ENCODE assay signal across 24 cellular contexts in genomic region chr17:82062984-82063368, GRCh38. TPM values are rescaled to one million over a fixed set of nuclear protein-coding genes. Genes with fewer than 3 reads are reported as not detected.
DNase-seq lines count a peak whose midpoint lies in the region; ATAC-seq, FAIRE-seq and TF ChIP-seq lines count a peak whose summit lies in the region.
"Had no signal": no experiment of that assay in that cellular context is flagged by ENCODE, and none has a peak within 500 bp of the region (broad histone marks: within the 10 kb centered on the region; RNA-seq: fewer than 3 reads in every experiment).

No MANE protein-coding gene starts in this region.

- CTCF ChIA-PET in HepG2 (lab: Yijun Ruan, JAX; ENCODE audit: low intra/inter-chr PET ratio, low total read pairs), result no interaction called here
- CTCF ChIA-PET in HEK293 (lab: Yijun Ruan, JAX), result interaction anchor here (0.8 kb wide), 1 partner anchor 32 kb away, joined by 3 read pairs; no protein-coding TSS in a partner anchor
- CTCF ChIA-PET in activated CD8-positive, alpha-beta T cell treated with anti-CD3 and anti-CD28 coated beads for 36 hours (lab: Charles Lee), result no interaction called here

- no peak for FAIRE-seq in HepG2 (lab: Jason Lieb, UNC)
- FAIRE-seq: D721Med, HTR-8/SVneo had no signal

- H3K4me2 ChIP-seq in HepG2 (ENCODE audit: low read depth, low read length), result no peak overlapping the region
- H3K4me2 ChIP-seq: GM23338, KMS-11 had no signal

- H3K9me3 ChIP-seq in HepG2 (ENCODE audit: low read length), result no peaks in the 10 kb centered on the region
- H3K9me3 ChIP-seq in right lobe of liver, result no peaks in the 10 kb centered on the region
- no peaks in the 10 kb centered on the region for H3K9me3 ChIP-seq in HEK293 (ENCODE audit: control insufficient read depth, insufficient read depth, low read depth, low read length)
- H3K9me3 ChIP-seq: BE2C had no signal

- no peaks in the 10 kb centered on the region for H3K9me3 Mint-ChIP-seq in stimulated activated effector memory CD8-positive, alpha-beta T cell treated with anti-CD3 and anti-CD28 coated beads, Interleukin-12 subunit alpha, Interleukin-12 subunit beta, amount 100 ng/mL, for 72 hours
- no peaks in the 10 kb centered on the region for H3K9me3 Mint-ChIP-seq in activated CD8-positive, alpha-beta T cell treated with anti-CD3 and anti-CD28 coated beads for 36 hours
- H3K9me3 Mint-ChIP-seq: GM23338, H9 had no signal

- no peak for TF ChIP-seq RAD21 in HepG2 (CRISPR knock-in tag; IDR thresholded peaks at IDR 0.05)

- H3K9ac ChIP-seq in HepG2 (ENCODE audit: insufficient read depth, low read depth, low read length), result no peak overlapping the region
- H3K9ac ChIP-seq: KMS-11 had no signal

- peak overlapping the region; percentile 37 for H3K27ac Mint-ChIP-seq in stimulated activated effector memory CD8-positive, alpha-beta T cell treated with anti-CD3 and anti-CD28 coated beads, Interleukin-12 subunit alpha, Interleukin-12 subunit beta, amount 100 ng/mL, for 72 hours
- H3K27ac Mint-ChIP-seq in activated CD8-positive, alpha-beta T cell treated with anti-CD3 and anti-CD28 coated beads for 36 hours, result no peak overlapping the region
- H3K27ac Mint-ChIP-seq: GM23338, H9 had no signal

- H3K4me3 ChIP-seq in HepG2 (replicated peaks in 1 of 3; ENCODE audit: insufficient read depth in 1 of 3, low read depth in 2 of 3, low read length in 3 of 3) (no peak overlapping the region), right lobe of liver (no peak overlapping the region), HEK293 (ENCODE audit: low read depth, low read length) (no peak overlapping the region)
- H3K4me3 ChIP-seq: GM23338 had no signal

- H2AFZ ChIP-seq in HepG2 (ENCODE audit: low read length), result no peak overlapping the region
- H2AFZ ChIP-seq: GM23338 had no signal

- POLR2A ChIA-PET in HepG2 (lab: Yijun Ruan, JAX) (interaction anchor here (0.6 to 1.2 kb wide), 3 partner anchors 8 to 21 kb away, joined by 3 read pairs; no protein-coding TSS in a partner anchor), HEK293 (lab: Yijun Ruan, JAX) (interaction anchor here (1.2 to 14.2 kb wide), 3 partner anchors 25 to 33 kb away, joined by 3 to 96 read pairs (median 4); partner anchors contain the start of gene DCXR)
- POLR2A ChIA-PET in activated CD8-positive, alpha-beta T cell treated with anti-CD3 and anti-CD28 coated beads for 36 hours (lab: Charles Lee), result interaction anchor here (0.6 to 7.4 kb wide), 2 partner anchors 10 to 60 kb away, joined by 3 to 98 read pairs; partner anchors contain the start of genes GPS1 and RFNG

- TF ChIP-seq CTCF in HepG2 (CRISPR knock-in tag; IDR thresholded peaks at IDR 0.05), result no peak
- TF ChIP-seq CTCF in right lobe of liver (IDR thresholded peaks at IDR 0.05), result no peak
- TF ChIP-seq CTCF in HEK293 (tag by site-specific recombination; IDR thresholded peaks at IDR 0.05), result no peak
- no peak for TF ChIP-seq CTCF in activated CD8-positive, alpha-beta T cell treated with anti-CD3 and anti-CD28 coated beads for 36 hours (IDR thresholded peaks at IDR 0.05)

- H3K27me3 ChIP-seq in HepG2 (ENCODE audit: control insufficient read depth in 1 of 2, insufficient read depth in 2 of 2, low read length in 2 of 2) (no peaks in the 10 kb centered on the region), right lobe of liver (no peaks in the 10 kb centered on the region)
- H3K27me3 ChIP-seq: BE2C had no signal

- in situ Hi-C loops in HepG2 (cut with HindIII; ENCODE audit: extremely low pct_ligation_motif_present, low pct_unique_long_range_greater_than_20kb), result no loop called here

- no peaks in the 10 kb centered on the region for H4K20me1 ChIP-seq in HepG2 (ENCODE audit: insufficient read depth, low read length)

- no peak for DNase-seq in HepG2 (ENCODE audit: low spot score)
- DNase-seq in right lobe of liver, result no peak
- DNase-seq in stimulated activated effector memory CD8-positive, alpha-beta T cell treated with anti-CD3 and anti-CD28 coated beads, Interleukin-12 subunit alpha, Interleukin-12 subunit beta, amount 100 ng/mL, for 72 hours (ENCODE audit: low spot score in 2 of 2), result no peak
- no peak for DNase-seq in activated CD8-positive, alpha-beta T cell treated with anti-CD3 and anti-CD28 coated beads for 36 hours
- DNase-seq: BE2C; CD4-positive, CD25-positive, alpha-beta regulatory T cell; H9; IMR-90; MM.1S; NCI-H1417; NCI-H1694; NCI-H2029 treated with DMSO at 0.1 percent for 48 hours; NCI-H446 treated with DMSO at 0.1 percent for 48 hours; NCI-H526; NCI-H82; NK-92 treated with Interleukin-12 subunit alpha and Interleukin-12 subunit beta, amount 100 ng/mL, for 24 hours; PC-3; SHP77 had no signal

- H3K27me3 Mint-ChIP-seq in activated CD8-positive, alpha-beta T cell treated with anti-CD3 and anti-CD28 coated beads for 36 hours, result no peaks in the 10 kb centered on the region
- H3K27me3 Mint-ChIP-seq: CD4-positive, CD25-positive, alpha-beta regulatory T cell had no signal

- intact Hi-C loops in HepG2 (cut with micrococcal nuclease; ENCODE audit: unreplicated experiment) (no loop called here), right lobe of liver (cut with DNase I) (no loop called here)
- intact Hi-C loops in activated CD8-positive, alpha-beta T cell treated with anti-CD3 and anti-CD28 coated beads for 36 hours (cut with micrococcal nuclease), result no loop called here

- peaks cover 35% of the 10 kb centered on the region for H3K4me1 ChIP-seq in HepG2 (ENCODE audit: insufficient read depth, low read length)
- peaks cover 0 to 17% (median 6%) of the 10 kb centered on the region in 4 donors for H3K4me1 ChIP-seq in right lobe of liver
- peaks cover 7% of the 10 kb centered on the region; the same call in 1 of the 2 replicates for H3K4me1 ChIP-seq in HEK293 (ENCODE audit: control insufficient read depth, insufficient read depth, low read length)
- H3K4me1 ChIP-seq: BE2C had no signal

- H3K36me3 Mint-ChIP-seq in stimulated activated effector memory CD8-positive, alpha-beta T cell treated with anti-CD3 and anti-CD28 coated beads, Interleukin-12 subunit alpha, Interleukin-12 subunit beta, amount 100 ng/mL, for 72 hours, result peaks cover 26% of the 10 kb centered on the region
- peaks cover 1% of the 10 kb centered on the region for H3K36me3 Mint-ChIP-seq in activated CD8-positive, alpha-beta T cell treated with anti-CD3 and anti-CD28 coated beads for 36 hours (ENCODE audit: low read depth)

- H3K79me2 ChIP-seq in HepG2 (ENCODE audit: insufficient read depth, low read length), result peaks cover 20% of the 10 kb centered on the region

- H3K4me3 Mint-ChIP-seq in stimulated activated effector memory CD8-positive, alpha-beta T cell treated with anti-CD3 and anti-CD28 coated beads, Interleukin-12 subunit alpha, Interleukin-12 subunit beta, amount 100 ng/mL, for 72 hours, result no peak overlapping the region
- H3K4me3 Mint-ChIP-seq in activated CD8-positive, alpha-beta T cell treated with anti-CD3 and anti-CD28 coated beads for 36 hours, result no peak overlapping the region
- H3K4me3 Mint-ChIP-seq: GM23338 had no signal

- H3K4me1 Mint-ChIP-seq in stimulated activated effector memory CD8-positive, alpha-beta T cell treated with anti-CD3 and anti-CD28 coated beads, Interleukin-12 subunit alpha, Interleukin-12 subunit beta, amount 100 ng/mL, for 72 hours, result peaks cover 15% of the 10 kb centered on the region
- H3K4me1 Mint-ChIP-seq in activated CD8-positive, alpha-beta T cell treated with anti-CD3 and anti-CD28 coated beads for 36 hours (ENCODE audit: low read depth), result peaks cover 14% of the 10 kb centered on the region

- TF ChIP-seq EP300 in HepG2 (IDR thresholded peaks at IDR 0.05; ENCODE audit: low read depth in 2 of 2, low read length in 2 of 2) (no peak), HepG2 (CRISPR knock-in tag; IDR thresholded peaks at IDR 0.05; ENCODE audit: borderline replicate concordance) (no peak)

- ATAC-seq in HepG2, result no peak
- ATAC-seq in right lobe of liver, result no peak
- no peak for ATAC-seq in stimulated activated effector memory CD8-positive, alpha-beta T cell treated with anti-CD3 and anti-CD28 coated beads, Interleukin-12 subunit alpha, Interleukin-12 subunit beta, amount 100 ng/mL, for 72 hours
- no peak for ATAC-seq in activated CD8-positive, alpha-beta T cell treated with anti-CD3 and anti-CD28 coated beads for 36 hours
- ATAC-seq in GM21717 (IDR thresholded peaks at IDR 0.05; ENCODE audit: unreplicated experiment), result no peak
- ATAC-seq: GM23338, PC-3 had no signal

- WGBS in HepG2 (ENCODE audit: low lambda C conversion rate), result 100% methylated on average over 1 of the region's 9 CpGs
- no CpG with 5 or more reads among the region's 9 CpGs for WGBS in right lobe of liver (ENCODE audit: insufficient coverage, low coverage, low lambda C conversion rate, missing lambda C conversion rate)

- TF ChIP-seq POLR2A in HepG2 (IDR thresholded peaks at IDR 0.05; ENCODE audit: insufficient read depth in 1 of 2, low read depth in 2 of 2, low read length in 2 of 2) (no peak), right lobe of liver (IDR thresholded peaks at IDR 0.05) (no peak)

- BruUV-seq in HepG2 (replicated peaks; lab: Mats Ljungman, UMichigan), result no TSS peak

- peaks cover 31 to 54% of the 10 kb centered on the region in 2 experiments for H3K36me3 ChIP-seq in HepG2 (replicated peaks in 1 of 2; ENCODE audit: control insufficient read depth in 1 of 2, insufficient read depth in 2 of 2, low read length in 2 of 2)
- H3K36me3 ChIP-seq in right lobe of liver, result peaks cover 0 to 35% (median 4%) of the 10 kb centered on the region in 4 donors
- peaks cover 3 to 67% of the 10 kb centered on the region in 2 experiments; a peak in 1 of 3 replicates for H3K36me3 ChIP-seq in HEK293 (ENCODE audit: control insufficient read depth in 2 of 2, insufficient read depth in 1 of 2, low read length in 2 of 2)

- H3K27ac ChIP-seq in HepG2 (ENCODE audit: extremely low read length, insufficient read depth, low read length) (no peak overlapping the region), right lobe of liver (no peak overlapping the region), HEK293 (ENCODE audit: extremely low read depth, low read depth, low read length) (no peak overlapping the region)
- H3K27ac ChIP-seq: KMS-11 had no signal

RNA-seq across cellular contexts. Expression of gene DUS1L, which starts 2.6 kb away (rescaled TPM):
- total RNA-seq in HepG2 (2016; rRNA removed; fragmentation: Illumina TruSeq; extraction: Trizol) (67.9 and 109 TPM in 2 replicates), right lobe of liver (100 to 1,000 TPM in 2 of 6 experiments, 10 to 100 TPM in 4; 61.8 to 115 (median 89.9) TPM)
- total RNA-seq in HepG2 (2016; cell fraction: cytosol; rRNA removed; fragmentation: Illumina TruSeq; extraction: Trizol; ENCODE audit: low read depth), result 206 and 220 TPM in 2 replicates
- 58.4 and 113 TPM in 2 replicates for total RNA-seq in HepG2 (2016; cell fraction: insoluble cytoplasmic fraction; rRNA removed; fragmentation: Illumina TruSeq; extraction: Trizol)
- total RNA-seq in HepG2 (2016; cell fraction: membrane; rRNA removed; fragmentation: Illumina TruSeq; extraction: Trizol), result 268 and 276 TPM in 2 replicates
- total RNA-seq in HepG2 (2016; cell fraction: nucleus; rRNA removed; fragmentation: Illumina TruSeq; extraction: Trizol), result 69.9 and 102 TPM in 2 replicates
- polyA plus RNA-seq in HepG2 (2011; rRNA removed), result 81.0 and 108 TPM in 2 replicates
- polyA plus RNA-seq in HepG2 (2011; cell fraction: cytosol; rRNA removed), result 64.5 and 97.7 TPM in 2 replicates
- 583 and 668 TPM in 2 replicates for polyA plus RNA-seq in HepG2 (2011; cell fraction: nucleus; rRNA removed)
- polyA plus RNA-seq in HepG2 (2012), result 82.7 and 123 TPM in 2 replicates
- polyA plus RNA-seq in HepG2 (2016; cell fraction: cytosol; fragmentation: Illumina TruSeq; extraction: Trizol; ENCODE audit: low read depth), result 353 and 384 TPM in 2 replicates
- 138 and 172 TPM in 2 replicates for polyA plus RNA-seq in HepG2 (2016; cell fraction: insoluble cytoplasmic fraction; fragmentation: Illumina TruSeq; extraction: Trizol; ENCODE audit: low read depth)
- polyA plus RNA-seq in HepG2 (2016; cell fraction: membrane; fragmentation: Illumina TruSeq; extraction: Trizol; ENCODE audit: low read depth), result 444 and 521 TPM in 2 replicates
- polyA plus RNA-seq in HepG2 (2016; cell fraction: nucleus; fragmentation: Illumina TruSeq; extraction: Trizol; ENCODE audit: insufficient read depth, low read depth), result 330 and 339 TPM in 2 replicates
- 47.0 and 79.2 TPM in 2 replicates for polyA minus RNA-seq in HepG2 (2011; rRNA and poly(A)+ RNA removed; ENCODE audit: low replicate concordance)
- 31.7 and 34.4 TPM in 2 replicates for polyA minus RNA-seq in HepG2 (2011; cell fraction: cytosol; rRNA and poly(A)+ RNA removed)
- polyA minus RNA-seq in HepG2 (2011; cell fraction: nucleus; rRNA and poly(A)+ RNA removed), result 85.7 and 87.9 TPM in 2 replicates
- 100 to 1,000 TPM; 139 to 140 TPM for total RNA-seq in activated CD8-positive, alpha-beta T cell treated with anti-CD3 and anti-CD28 coated beads for 36 hours

RNA-seq across cellular contexts. Expression of gene GPS1, which starts 11.3 kb away (rescaled TPM):
- total RNA-seq in HepG2 (2016; rRNA removed; fragmentation: Illumina TruSeq; extraction: Trizol) (106 and 124 TPM in 2 replicates), right lobe of liver (10 to 100 TPM; 46.5 to 93.5 (median 62.1) TPM)
- total RNA-seq in HepG2 (2016; cell fraction: cytosol; rRNA removed; fragmentation: Illumina TruSeq; extraction: Trizol; ENCODE audit: low read depth), result 87.3 and 88.2 TPM in 2 replicates
- total RNA-seq in HepG2 (2016; cell fraction: insoluble cytoplasmic fraction; rRNA removed; fragmentation: Illumina TruSeq; extraction: Trizol), result 99.7 and 134 TPM in 2 replicates
- total RNA-seq in HepG2 (2016; cell fraction: membrane; rRNA removed; fragmentation: Illumina TruSeq; extraction: Trizol), result 96.5 and 111 TPM in 2 replicates
- total RNA-seq in HepG2 (2016; cell fraction: nucleus; rRNA removed; fragmentation: Illumina TruSeq; extraction: Trizol), result 89.5 and 106 TPM in 2 replicates
- 128 and 161 TPM in 2 replicates for polyA plus RNA-seq in HepG2 (2011; rRNA removed)
- 107 and 157 TPM in 2 replicates for polyA plus RNA-seq in HepG2 (2011; cell fraction: cytosol; rRNA removed)
- polyA plus RNA-seq in HepG2 (2011; cell fraction: nucleus; rRNA removed), result 389 and 467 TPM in 2 replicates
- polyA plus RNA-seq in HepG2 (2012), result 102 and 120 TPM in 2 replicates
- polyA plus RNA-seq in HepG2 (2016; cell fraction: cytosol; fragmentation: Illumina TruSeq; extraction: Trizol; ENCODE audit: low read depth), result 96.5 and 102 TPM in 2 replicates
- polyA plus RNA-seq in HepG2 (2016; cell fraction: insoluble cytoplasmic fraction; fragmentation: Illumina TruSeq; extraction: Trizol; ENCODE audit: low read depth), result 120 and 146 TPM in 2 replicates
- polyA plus RNA-seq in HepG2 (2016; cell fraction: membrane; fragmentation: Illumina TruSeq; extraction: Trizol; ENCODE audit: low read depth), result 103 and 104 TPM in 2 replicates
- polyA plus RNA-seq in HepG2 (2016; cell fraction: nucleus; fragmentation: Illumina TruSeq; extraction: Trizol; ENCODE audit: insufficient read depth, low read depth), result 225 and 229 TPM in 2 replicates
- polyA minus RNA-seq in HepG2 (2011; rRNA and poly(A)+ RNA removed; ENCODE audit: low replicate concordance), result 182 and 265 TPM in 2 replicates
- polyA minus RNA-seq in HepG2 (2011; cell fraction: cytosol; rRNA and poly(A)+ RNA removed), result 76.6 and 80.3 TPM in 2 replicates
- polyA minus RNA-seq in HepG2 (2011; cell fraction: nucleus; rRNA and poly(A)+ RNA removed), result 60.2 and 61.0 TPM in 2 replicates
- total RNA-seq in activated CD8-positive, alpha-beta T cell treated with anti-CD3 and anti-CD28 coated beads for 36 hours, result 10 to 100 TPM; 82.7 to 88.6 TPM

RNA-seq across cellular contexts. Expression of gene RFNG, which starts 11.4 kb away (rescaled TPM):
- total RNA-seq in HepG2 (2016; rRNA removed; fragmentation: Illumina TruSeq; extraction: Trizol) (27.8 and 64.0 TPM in 2 replicates), right lobe of liver (10 to 100 TPM; 29.9 to 53.3 (median 43.7) TPM)
- 72.5 and 73.8 TPM in 2 replicates for total RNA-seq in HepG2 (2016; cell fraction: cytosol; rRNA removed; fragmentation: Illumina TruSeq; extraction: Trizol; ENCODE audit: low read depth)
- 23.6 and 61.0 TPM in 2 replicates for total RNA-seq in HepG2 (2016; cell fraction: insoluble cytoplasmic fraction; rRNA removed; fragmentation: Illumina TruSeq; extraction: Trizol)
- 95.0 and 98.0 TPM in 2 replicates for total RNA-seq in HepG2 (2016; cell fraction: membrane; rRNA removed; fragmentation: Illumina TruSeq; extraction: Trizol)
- 53.3 and 60.7 TPM in 2 replicates for total RNA-seq in HepG2 (2016; cell fraction: nucleus; rRNA removed; fragmentation: Illumina TruSeq; extraction: Trizol)
- 61.4 and 90.6 TPM in 2 replicates for polyA plus RNA-seq in HepG2 (2011; rRNA removed)
- 36.1 and 62.0 TPM in 2 replicates for polyA plus RNA-seq in HepG2 (2011; cell fraction: cytosol; rRNA removed)
- 548 and 733 TPM in 2 replicates for polyA plus RNA-seq in HepG2 (2011; cell fraction: nucleus; rRNA removed)
- 60.9 and 71.7 TPM in 2 replicates for polyA plus RNA-seq in HepG2 (2012)
- polyA plus RNA-seq in HepG2 (2016; cell fraction: cytosol; fragmentation: Illumina TruSeq; extraction: Trizol; ENCODE audit: low read depth), result 106 and 121 TPM in 2 replicates
- 35.7 and 47.7 TPM in 2 replicates for polyA plus RNA-seq in HepG2 (2016; cell fraction: insoluble cytoplasmic fraction; fragmentation: Illumina TruSeq; extraction: Trizol; ENCODE audit: low read depth)
- polyA plus RNA-seq in HepG2 (2016; cell fraction: membrane; fragmentation: Illumina TruSeq; extraction: Trizol; ENCODE audit: low read depth), result 128 and 132 TPM in 2 replicates
- polyA plus RNA-seq in HepG2 (2016; cell fraction: nucleus; fragmentation: Illumina TruSeq; extraction: Trizol; ENCODE audit: insufficient read depth, low read depth), result 227 and 229 TPM in 2 replicates
- 12.3 and 58.2 TPM in 2 replicates for polyA minus RNA-seq in HepG2 (2011; rRNA and poly(A)+ RNA removed; ENCODE audit: low replicate concordance)
- polyA minus RNA-seq in HepG2 (2011; cell fraction: cytosol; rRNA and poly(A)+ RNA removed), result 21.9 and 29.0 TPM in 2 replicates
- polyA minus RNA-seq in HepG2 (2011; cell fraction: nucleus; rRNA and poly(A)+ RNA removed), result 29.7 and 35.9 TPM in 2 replicates
- 10 to 100 TPM; 14.2 to 15.3 TPM for total RNA-seq in activated CD8-positive, alpha-beta T cell treated with anti-CD3 and anti-CD28 coated beads for 36 hours

RNA-seq across cellular contexts. Expression of gene DCXR, which starts 25.5 kb away (rescaled TPM):
- total RNA-seq in HepG2 (2016; rRNA removed; fragmentation: Illumina TruSeq; extraction: Trizol) (286 and 311 TPM in 2 replicates), right lobe of liver (1,000 to 10,000 TPM in 2 of 6 experiments, 100 to 1,000 TPM in 4; 389 to 1,607 (median 735) TPM)
- 275 and 353 TPM in 2 replicates for total RNA-seq in HepG2 (2016; cell fraction: cytosol; rRNA removed; fragmentation: Illumina TruSeq; extraction: Trizol; ENCODE audit: low read depth)
- 302 and 321 TPM in 2 replicates for total RNA-seq in HepG2 (2016; cell fraction: insoluble cytoplasmic fraction; rRNA removed; fragmentation: Illumina TruSeq; extraction: Trizol)
- 228 and 297 TPM in 2 replicates for total RNA-seq in HepG2 (2016; cell fraction: membrane; rRNA removed; fragmentation: Illumina TruSeq; extraction: Trizol)
- 132 and 152 TPM in 2 replicates for total RNA-seq in HepG2 (2016; cell fraction: nucleus; rRNA removed; fragmentation: Illumina TruSeq; extraction: Trizol)
- 287 and 290 TPM in 2 replicates for polyA plus RNA-seq in HepG2 (2011; rRNA removed)
- 253 and 424 TPM in 2 replicates for polyA plus RNA-seq in HepG2 (2011; cell fraction: cytosol; rRNA removed)
- 645 and 737 TPM in 2 replicates for polyA plus RNA-seq in HepG2 (2011; cell fraction: nucleus; rRNA removed)
- 190 and 266 TPM in 2 replicates for polyA plus RNA-seq in HepG2 (2012)
- 398 and 426 TPM in 2 replicates for polyA plus RNA-seq in HepG2 (2016; cell fraction: cytosol; fragmentation: Illumina TruSeq; extraction: Trizol; ENCODE audit: low read depth)
- polyA plus RNA-seq in HepG2 (2016; cell fraction: insoluble cytoplasmic fraction; fragmentation: Illumina TruSeq; extraction: Trizol; ENCODE audit: low read depth), result 296 and 330 TPM in 2 replicates
- 308 and 335 TPM in 2 replicates for polyA plus RNA-seq in HepG2 (2016; cell fraction: membrane; fragmentation: Illumina TruSeq; extraction: Trizol; ENCODE audit: low read depth)
- polyA plus RNA-seq in HepG2 (2016; cell fraction: nucleus; fragmentation: Illumina TruSeq; extraction: Trizol; ENCODE audit: insufficient read depth, low read depth), result 280 and 299 TPM in 2 replicates
- polyA minus RNA-seq in HepG2 (2011; rRNA and poly(A)+ RNA removed; ENCODE audit: low replicate concordance), result 73.9 and 172 TPM in 2 replicates
- 52.1 and 74.6 TPM in 2 replicates for polyA minus RNA-seq in HepG2 (2011; cell fraction: cytosol; rRNA and poly(A)+ RNA removed)
- polyA minus RNA-seq in HepG2 (2011; cell fraction: nucleus; rRNA and poly(A)+ RNA removed), result 61.5 and 67.5 TPM in 2 replicates
- 100 to 1,000 TPM in 1 of 2 experiments, 10 to 100 TPM in 1; 99.2 to 101 TPM for total RNA-seq in activated CD8-positive, alpha-beta T cell treated with anti-CD3 and anti-CD28 coated beads for 36 hours

RNA-seq across cellular contexts. Expression of gene RAC3, which starts 31.5 kb away (rescaled TPM):
- total RNA-seq in HepG2 (2016; rRNA removed; fragmentation: Illumina TruSeq; extraction: Trizol), result 4.0 and 10.5 TPM in 2 replicates
- 6.8 and 9.8 TPM in 2 replicates for total RNA-seq in HepG2 (2016; cell fraction: cytosol; rRNA removed; fragmentation: Illumina TruSeq; extraction: Trizol; ENCODE audit: low read depth)
- 3.9 and 12.6 TPM in 2 replicates for total RNA-seq in HepG2 (2016; cell fraction: insoluble cytoplasmic fraction; rRNA removed; fragmentation: Illumina TruSeq; extraction: Trizol)
- total RNA-seq in HepG2 (2016; cell fraction: membrane; rRNA removed; fragmentation: Illumina TruSeq; extraction: Trizol), result 7.3 and 10.1 TPM in 2 replicates
- total RNA-seq in HepG2 (2016; cell fraction: nucleus; rRNA removed; fragmentation: Illumina TruSeq; extraction: Trizol), result 11.7 and 12.9 TPM in 2 replicates
- polyA plus RNA-seq in HepG2 (2011; rRNA removed), result 21.3 and 24.1 TPM in 2 replicates
- polyA plus RNA-seq in HepG2 (2011; cell fraction: cytosol; rRNA removed), result 12.8 and 16.7 TPM in 2 replicates
- polyA plus RNA-seq in HepG2 (2011; cell fraction: nucleus; rRNA removed), result 111 and 165 TPM in 2 replicates
- polyA plus RNA-seq in HepG2 (2012), result 6.3 and 10.6 TPM in 2 replicates
- polyA plus RNA-seq in HepG2 (2016; cell fraction: cytosol; fragmentation: Illumina TruSeq; extraction: Trizol; ENCODE audit: low read depth), result 10.4 and 12.0 TPM in 2 replicates
- 6.0 and 7.2 TPM in 2 replicates for polyA plus RNA-seq in HepG2 (2016; cell fraction: insoluble cytoplasmic fraction; fragmentation: Illumina TruSeq; extraction: Trizol; ENCODE audit: low read depth)
- 8.8 and 10.0 TPM in 2 replicates for polyA plus RNA-seq in HepG2 (2016; cell fraction: membrane; fragmentation: Illumina TruSeq; extraction: Trizol; ENCODE audit: low read depth)
- polyA plus RNA-seq in HepG2 (2016; cell fraction: nucleus; fragmentation: Illumina TruSeq; extraction: Trizol; ENCODE audit: insufficient read depth, low read depth), result 45.9 and 51.6 TPM in 2 replicates
- polyA minus RNA-seq in HepG2 (2011; rRNA and poly(A)+ RNA removed; ENCODE audit: low replicate concordance), result 12.6 and 13.2 TPM in 2 replicates
- 3.0 and 3.6 TPM in 2 replicates for polyA minus RNA-seq in HepG2 (2011; cell fraction: cytosol; rRNA and poly(A)+ RNA removed)
- 6.7 and 7.6 TPM in 2 replicates for polyA minus RNA-seq in HepG2 (2011; cell fraction: nucleus; rRNA and poly(A)+ RNA removed)
- 1 to 10 TPM; 3.4 to 9.0 (median 5.4) TPM for total RNA-seq in right lobe of liver
- 1 to 10 TPM; 5.5 to 5.8 TPM for total RNA-seq in activated CD8-positive, alpha-beta T cell treated with anti-CD3 and anti-CD28 coated beads for 36 hours

Comparison
In these comparisons a context has a peak if more than half of its experiments do, and no peak if none do; other contexts are left out.
1. Of the 63 proteins assayed by ChIP-seq in both HepG2 and HEK293: peak only in HepG2: none; only in HEK293: ZNF335; in both: none; in neither: 62.